Comparison of ENCODE assay signal across 23 cellular contexts in genomic region chr10:120285408-120285807, GRCh38.
"Had no signal": no experiment of that assay in that cellular context is flagged by ENCODE, and none has a peak within 500 bp of the region (broad histone marks: within the 10 kb centered on the region; RNA-seq: fewer than 3 reads in every experiment).

No MANE protein-coding gene starts in this region.

- H3K36me3 ChIP-seq: colonic mucosa, esophagus squamous epithelium, gastrocnemius medialis, gastroesophageal sphincter, heart left ventricle, heart right ventricle had no signal

- H3K27me3 ChIP-seq: colonic mucosa, esophagus squamous epithelium, foreskin keratinocyte, gastrocnemius medialis, gastroesophageal sphincter, heart left ventricle, heart right ventricle had no signal

- H3K27ac Mint-ChIP-seq: dendritic cell treated with granulocyte-macrophage colony-stimulating factor and Interleukin-4, amounts not matched to agents 40 ng/mL and 50 ng/mL, for 4 days; effector memory CD8-positive, alpha-beta T cell; endodermal cell had no signal

- ATAC-seq: effector memory CD8-positive, alpha-beta T cell; foreskin keratinocyte; gastrocnemius medialis; gastroesophageal sphincter; heart left ventricle; heart right ventricle had no signal

- DNase-seq: colonic mucosa; cortex of kidney; dermis blood vessel endothelial cell; dorsolateral prefrontal cortex; effector CD4-positive, alpha-beta T cell; effector CD8-positive, alpha-beta T cell; effector memory CD4-positive, alpha-beta T cell; effector memory CD8-positive, alpha-beta T cell; endodermal cell; erythroblast; esophagus squamous epithelium; foreskin fibroblast; foreskin keratinocyte; foreskin melanocyte; gastrocnemius medialis; glutamatergic neuron; head of caudate nucleus; heart left ventricle; heart right ventricle had no signal

- H3K27me3 Mint-ChIP-seq: dendritic cell treated with granulocyte-macrophage colony-stimulating factor and Interleukin-4, amounts not matched to agents 40 ng/mL and 50 ng/mL, for 4 days had no signal

- H3K27ac ChIP-seq: colonic mucosa, coronary artery, dorsolateral prefrontal cortex, epithelial cell of prostate, esophagus squamous epithelium, foreskin keratinocyte, gastrocnemius medialis, gastroesophageal sphincter, heart left ventricle, heart right ventricle had no signal

- H3K9me3 Mint-ChIP-seq: dendritic cell treated with granulocyte-macrophage colony-stimulating factor and Interleukin-4, amounts not matched to agents 40 ng/mL and 50 ng/mL, for 4 days; effector memory CD8-positive, alpha-beta T cell; endodermal cell had no signal

- H3K4me3 ChIP-seq: colonic mucosa, coronary artery, dorsolateral prefrontal cortex, esophagus squamous epithelium, gastrocnemius medialis, gastroesophageal sphincter, heart left ventricle, heart right ventricle had no signal

- H3K4me3 Mint-ChIP-seq: dendritic cell treated with granulocyte-macrophage colony-stimulating factor and Interleukin-4, amounts not matched to agents 40 ng/mL and 50 ng/mL, for 4 days; effector memory CD8-positive, alpha-beta T cell; endodermal cell had no signal

- H3K4me1 ChIP-seq: colonic mucosa, esophagus squamous epithelium, foreskin keratinocyte, gastrocnemius medialis, gastroesophageal sphincter, heart left ventricle, heart right ventricle had no signal

- H3K9me3 ChIP-seq: colonic mucosa, esophagus squamous epithelium, gastrocnemius medialis, gastroesophageal sphincter had no signal

- H3K4me1 Mint-ChIP-seq: endodermal cell had no signal
